9 cellular contexts compared by ENCODE assay signal in genomic region chr1:214584805-214585766, GRCh38. TPM values are rescaled to one million over a fixed set of nuclear protein-coding genes. Genes with fewer than 3 reads are reported as not detected.
DNase-seq lines count a peak whose midpoint lies in the region; ATAC-seq, FAIRE-seq and TF ChIP-seq lines count a peak whose summit lies in the region.
"Had no signal": no experiment of that assay in that cellular context is flagged by ENCODE, and none has a peak within 500 bp of the region (broad histone marks: within the 10 kb centered on the region; RNA-seq: fewer than 3 reads in every experiment).

No MANE protein-coding gene starts in this region.

- H3K9me3 ChIP-seq in adrenal gland (replicated peaks in 1 of 3): no peaks in the 10 kb centered on the region
- no peaks in the 10 kb centered on the region for H3K9me3 ChIP-seq in kidney (ENCODE audit: control insufficient read depth in 1 of 2, low read length in 2 of 2)
- no peaks in the 10 kb centered on the region for H3K9me3 ChIP-seq in uterus

- TF ChIP-seq CTCF in adrenal gland (IDR thresholded peaks at IDR 0.05) (peak; percentile 61 to 95 (median 79)), kidney (IDR thresholded peaks at IDR 0.05; ENCODE audit: borderline replicate concordance, extremely low read depth, insufficient read depth) (peak; percentile 70), uterus (IDR thresholded peaks at IDR 0.05) (peak; percentile 72 to 79 (median 77))

- FAIRE-seq in kidney (lab: Jason Lieb, UNC): peak; percentile 98

- no peak overlapping the region for H3K27ac ChIP-seq in adrenal gland
- no peak overlapping the region for H3K27ac ChIP-seq in kidney (ENCODE audit: low read depth in 2 of 2, low read length in 2 of 2)
- H3K27ac ChIP-seq in uterus: no peak overlapping the region

- no peak overlapping the region for H3K4me3 ChIP-seq in adrenal gland
- H3K4me3 ChIP-seq in kidney (ENCODE audit: low read length in 2 of 2): no peak overlapping the region
- H3K4me3 ChIP-seq in uterus: no peak overlapping the region

- H3K4me1 ChIP-seq in adrenal gland (replicated peaks in 1 of 2): no peaks in the 10 kb centered on the region
- no peaks in the 10 kb centered on the region for H3K4me1 ChIP-seq in kidney (ENCODE audit: control insufficient read depth in 1 of 2, insufficient read depth in 1 of 2, low read depth in 1 of 2, low read length in 2 of 2)
- no peaks in the 10 kb centered on the region for H3K4me1 ChIP-seq in uterus

- H3K9ac ChIP-seq in kidney (ENCODE audit: low read length in 2 of 2): no peak overlapping the region

- no peaks in the 10 kb centered on the region for H3K27me3 ChIP-seq in adrenal gland
- no peaks in the 10 kb centered on the region for H3K27me3 ChIP-seq in uterus

- 19 to 42% (median 33%) methylated on average over 1 of the region's 1 CpG for WGBS in adrenal gland, 4 donors

- peak; percentile 69 for ATAC-seq in HG02571 (IDR thresholded peaks at IDR 0.05; ENCODE audit: unreplicated experiment)

- TF ChIP-seq POLR2A in adrenal gland (IDR thresholded peaks at IDR 0.05) (no peak), uterus (IDR thresholded peaks at IDR 0.05) (no peak)

- DNase-seq in NCI-H2029 treated with DMSO at 0.1 percent for 48 hours (lab: John Stamatoyannopoulos, UW) (peak; percentile 28), NCI-H2029 (lab: John Stamatoyannopoulos, UW) (no peak), NCI-H1694 treated with DMSO at 0.1 percent for 48 hours (lab: John Stamatoyannopoulos, UW) (peak; percentile 62), adrenal gland (no peak), kidney (no peak), uterus (no peak)
- no peak for DNase-seq in activated CD4-positive, alpha-beta T cell treated with anti-CD3 and anti-CD28 coated beads for 1 hour
- DNase-seq: activated naive CD8-positive, alpha-beta T cell treated with anti-CD3 and anti-CD28 coated beads, Interleukin-2, amount 10 ng/mL, durations not matched to agents 7 days and 5 days had no signal

- intact Hi-C loops in adrenal gland (cut with DNase I): loop anchor here (5.0 kb wide), 1 partner anchor 253 kb away; no protein-coding TSS in a partner anchor
- intact Hi-C loops in kidney (cut with DNase I): no loop called here
- intact Hi-C loops in uterus (cut with DNase I; ENCODE audit: low total_unique reads): loop anchor here (5.0 kb wide), 1 partner anchor 253 kb away; no protein-coding TSS in a partner anchor

- no peaks in the 10 kb centered on the region for H3K36me3 ChIP-seq in adrenal gland (replicated peaks in 1 of 2)
- H3K36me3 ChIP-seq in kidney (ENCODE audit: control insufficient read depth in 1 of 2, insufficient read depth in 2 of 2, low read length in 2 of 2): no peaks in the 10 kb centered on the region
- no peaks in the 10 kb centered on the region for H3K36me3 ChIP-seq in uterus

RNA-seq across cellular contexts. Expression of gene CENPF, which starts 17.9 kb away (rescaled TPM):
- total RNA-seq in adrenal gland (1 to 10 TPM; 1.1 to 4.2 (median 2.9) TPM), kidney (3.3 TPM), uterus (10 to 100 TPM in 2 of 4 donors, under 1 TPM in 2; under 0.01 to 41.2 (median 5.7) TPM)
- polyA plus RNA-seq in adrenal gland (1 to 10 TPM in 1 of 3 donors, under 1 TPM in 2; 0.48 to 5.0 (median 0.77) TPM), kidney (ENCODE audit: insufficient read depth, low read depth, low replicate concordance) (0.39 TPM)

RNA-seq across cellular contexts. Expression of gene PTPN14, which starts 33.7 kb away (rescaled TPM):
- total RNA-seq in adrenal gland (10 to 100 TPM; 30.0 to 96.2 (median 57.5) TPM), kidney (87.2 TPM), uterus (10 to 100 TPM; 13.2 to 78.0 (median 30.9) TPM)
- polyA plus RNA-seq in adrenal gland (10 to 100 TPM in 2 of 3 donors, 1 to 10 TPM in 1; 7.9 to 20.6 (median 10.1) TPM), kidney (ENCODE audit: insufficient read depth, low read depth, low replicate concordance) (5.1 TPM)

Comparison
In these comparisons a context has a peak if more than half of its experiments do, and no peak if none do; other contexts are left out.
1. DNase-seq: peak in NCI-H2029 treated with DMSO at 0.1 percent for 48 hours (single experiment) and NCI-H1694 treated with DMSO at 0.1 percent for 48 hours (single experiment); none in NCI-H2029 (single experiment), adrenal gland (0 of 7), kidney (single experiment), uterus (0 of 2) and activated CD4-positive, alpha-beta T cell treated with anti-CD3 and anti-CD28 coated beads for 1 hour (single experiment).
2. Peak in every context shown above with its lines, with median percentiles within 50 percentile points of each other: CTCF ChIP-seq.